ENCODE assay signal across 11 cellular contexts in genomic region chr4:36386691-36387090, GRCh38.
DNase-seq lines count a peak whose midpoint lies in the region; ATAC-seq and TF ChIP-seq lines count a peak whose summit lies in the region.
"Had no signal": no experiment of that assay in that cellular context is flagged by ENCODE, and none has a peak within 500 bp of the region (broad histone marks: within the 10 kb centered on the region; RNA-seq: fewer than 3 reads in every experiment).

No MANE protein-coding gene starts in this region.

- TF ChIP-seq CTCF in CD8-positive, alpha-beta T cell (IDR thresholded peaks at IDR 0.05): no peak

- peak overlapping the region; percentile 96 for H3K27ac Mint-ChIP-seq in CD8-positive, alpha-beta T cell
- H3K27ac Mint-ChIP-seq in T-cell: peak overlapping the region; percentile 89 to 93
- peak overlapping the region; percentile 90 for H3K27ac Mint-ChIP-seq in memory B cell

- H3K4me1 ChIP-seq in CD8-positive, alpha-beta T cell (ENCODE audit: insufficient read depth, low read length): peaks cover 21% of the 10 kb centered on the region
- H3K4me1 ChIP-seq: sigmoid colon had no signal

- peak overlapping the region; percentile 46 for H3K27ac ChIP-seq in CD8-positive, alpha-beta T cell (ENCODE audit: low read depth, low read length)
- H3K27ac ChIP-seq: sigmoid colon, thoracic aorta had no signal

- CTCF ChIA-PET in CD8-positive, alpha-beta T cell (lab: Charles Lee): interaction anchor here (1.4 to 2.6 kb wide), 3 partner anchors 10 to 36 kb away, joined by 3 to 19 read pairs (median 6); no protein-coding TSS in a partner anchor
- CTCF ChIA-PET in T-cell (lab: Charles Lee): interaction anchor here (0.6 to 3.1 kb wide), 3 partner anchors 12 to 15 kb away, joined by 3 to 52 read pairs (median 3); no protein-coding TSS in a partner anchor

- peaks cover 32% of the 10 kb centered on the region for H3K4me1 Mint-ChIP-seq in CD8-positive, alpha-beta T cell (ENCODE audit: low read depth)
- H3K4me1 Mint-ChIP-seq in T-cell (peaks cover 36 to 39% (median 37%) of the 10 kb centered on the region in 3 donors), memory B cell (peaks cover 22% of the 10 kb centered on the region)

- no peaks in the 10 kb centered on the region for H3K36me3 Mint-ChIP-seq in CD8-positive, alpha-beta T cell
- H3K36me3 Mint-ChIP-seq in T-cell (no peaks in the 10 kb centered on the region), memory B cell (no peaks in the 10 kb centered on the region)
- H3K36me3 Mint-ChIP-seq: activated CD8-positive, alpha-beta memory T cell treated with anti-CD3 and anti-CD28 coated beads, Interleukin-2, amount 10 ng/mL, durations not matched to agents 7 days and 5 days had no signal

- ATAC-seq in CD8-positive, alpha-beta T cell: no peak
- peak; percentile 4 for ATAC-seq in GM18499 (IDR thresholded peaks at IDR 0.05; ENCODE audit: insufficient read depth, unreplicated experiment)
- ATAC-seq in T-cell (replicated peaks in 1 of 4): no peak
- no peak for ATAC-seq in memory B cell (ENCODE audit: low read depth)
- ATAC-seq in HG02970 (IDR thresholded peaks at IDR 0.05; ENCODE audit: low FRiP score, unreplicated experiment): no peak
- ATAC-seq in HG02798 (IDR thresholded peaks at IDR 0.05; ENCODE audit: poor library complexity, unreplicated experiment): no peak

- no peaks in the 10 kb centered on the region for H3K9me3 Mint-ChIP-seq in CD8-positive, alpha-beta T cell
- H3K9me3 Mint-ChIP-seq in T-cell: no peaks in the 10 kb centered on the region
- no peaks in the 10 kb centered on the region for H3K9me3 Mint-ChIP-seq in memory B cell

- no peak for DNase-seq in CD8-positive, alpha-beta T cell
- DNase-seq in T-cell (no peak), memory B cell (ENCODE audit: low spot score in 2 of 2) (no peak), islet precursor cell (no peak)
- DNase-seq: amniotic stem cell, sigmoid colon had no signal

- POLR2A ChIA-PET in CD8-positive, alpha-beta T cell (lab: Charles Lee): interaction anchor here (0.6 to 2.4 kb wide), 4 partner anchors 8 to 132 kb away, joined by 3 to 11 read pairs (median 5); no protein-coding TSS in a partner anchor
- POLR2A ChIA-PET in T-cell (lab: Charles Lee): no interaction called here

- no peaks in the 10 kb centered on the region for H3K36me3 ChIP-seq in CD8-positive, alpha-beta T cell (ENCODE audit: insufficient read depth, low read length)
- H3K36me3 ChIP-seq: sigmoid colon, thoracic aorta had no signal

- H3K9me3 ChIP-seq in CD8-positive, alpha-beta T cell (ENCODE audit: low read length): no peaks in the 10 kb centered on the region
- H3K9me3 ChIP-seq: sigmoid colon, thoracic aorta had no signal

- no peaks in the 10 kb centered on the region for H3K27me3 Mint-ChIP-seq in CD8-positive, alpha-beta T cell (ENCODE audit: low read depth)
- no peaks in the 10 kb centered on the region for H3K27me3 Mint-ChIP-seq in T-cell
- no peaks in the 10 kb centered on the region for H3K27me3 Mint-ChIP-seq in memory B cell

- H3K27me3 ChIP-seq in CD8-positive, alpha-beta T cell (ENCODE audit: insufficient read depth, low read length): no peaks in the 10 kb centered on the region
- H3K27me3 ChIP-seq: sigmoid colon had no signal

- intact Hi-C loops in CD8-positive, alpha-beta T cell (cut with DNase I, micrococcal nuclease): loop anchor here (1.0 to 5.0 kb wide), 2 partner anchors 8 to 129 kb away; no protein-coding TSS in a partner anchor

- H3K4me3 Mint-ChIP-seq in CD8-positive, alpha-beta T cell: no peak overlapping the region
- peak overlapping the region in 2 of 3 donors; percentile 4 to 43 for H3K4me3 Mint-ChIP-seq in T-cell
- H3K4me3 Mint-ChIP-seq in memory B cell: no peak overlapping the region

- no peak overlapping the region for H3K4me3 ChIP-seq in CD8-positive, alpha-beta T cell (ENCODE audit: low read depth, low read length)
- H3K4me3 ChIP-seq: sigmoid colon, thoracic aorta had no signal

Comparison
In these comparisons a context has a peak if more than half of its experiments do, and no peak if none do; other contexts are left out.
1. H3K4me3 Mint-ChIP-seq: peak in T-cell (2 of 3); none in CD8-positive, alpha-beta T cell (single experiment) and memory B cell (single experiment).
2. Peak in every context shown above with its lines, with median percentiles within 50 percentile points of each other: H3K27ac Mint-ChIP-seq.